10 cellular contexts compared by ENCODE assay signal in genomic region chr12:120684523-120684932, GRCh38. TPM values are rescaled to one million over a fixed set of nuclear protein-coding genes. Genes with fewer than 3 reads are reported as not detected.
DNase-seq lines count a peak whose midpoint lies in the region; ATAC-seq, FAIRE-seq and TF ChIP-seq lines count a peak whose summit lies in the region.
"Had no signal": no experiment of that assay in that cellular context is flagged by ENCODE, and none has a peak within 500 bp of the region (broad histone marks: within the 10 kb centered on the region; RNA-seq: fewer than 3 reads in every experiment).

No MANE protein-coding gene starts in this region.

- H3K9me1 ChIP-seq in K562 (ENCODE audit: control insufficient read depth, insufficient read depth, low read length): no peaks in the 10 kb centered on the region

- peaks cover 11% of the 10 kb centered on the region for H4K20me1 ChIP-seq in K562 (replicated peaks; ENCODE audit: control insufficient read depth, insufficient read depth, low read length)

- DNase-seq in activated T-cell treated with anti-CD3 and anti-CD28 coated beads, Interleukin-2, amount 50 U/mL, for 4 hours: no peak
- DNase-seq in activated T-cell treated with anti-CD3 and anti-CD28 coated beads for 4 hours (no peak), MV-4-11 (lab: John Stamatoyannopoulos, UW) (peak; percentile 88), K562 (ENCODE audit: extremely low read depth in 1 of 4, low spot score in 3 of 4) (no peak), spleen (no peak), DMS53 treated with DMSO at 0.1 percent for 48 hours (lab: John Stamatoyannopoulos, UW; ENCODE audit: unreplicated experiment) (no peak), endodermal cell (no peak)
- DNase-seq: anterior cingulate cortex, NCI-H1436 had no signal

- CTCF ChIA-PET in K562 (lab: Yijun Ruan, JAX; ENCODE audit: low intra/inter-chr PET ratio): no interaction called here

- H3K4me1 Mint-ChIP-seq in activated T-cell treated with anti-CD3 and anti-CD28 coated beads, Interleukin-2, amount 50 U/mL, for 4 hours (ENCODE audit: low read depth): peaks cover 25% of the 10 kb centered on the region
- peaks cover 16% of the 10 kb centered on the region for H3K4me1 Mint-ChIP-seq in endodermal cell

- TF ChIP-seq RAD21 in K562 (CRISPR knock-in tag; conservative IDR thresholded peaks at IDR 0.05 in 1 of 2, IDR thresholded peaks at IDR 0.05 in 1 of 2): no peak

- H3K27ac ChIP-seq in K562 (ENCODE audit: extremely low read depth, low read depth, low read length) (no peak overlapping the region; the same call in 2 of the 3 replicates), spleen (peak overlapping the region in 7 of 8 donors; percentile 6 to 96 (median 92)), endodermal cell (ENCODE audit: low read depth, low read length) (no peak overlapping the region)

- in situ Hi-C loops in K562 (cut with MboI): no loop called here

- H3K79me2 ChIP-seq in K562 (ENCODE audit: control insufficient read depth, insufficient read depth, low read length): peaks cover 27% of the 10 kb centered on the region

- POLR2A ChIA-PET in K562 (lab: Yijun Ruan, JAX): no interaction called here

- no peak for TF ChIP-seq EP300 in K562 (IDR thresholded peaks at IDR 0.05; ENCODE audit: low read length)

- H3K4me1 ChIP-seq in K562 (replicated peaks in 1 of 2; ENCODE audit: control insufficient read depth in 2 of 2, insufficient read depth in 2 of 2, low read length in 2 of 2): peaks cover 10 to 17% of the 10 kb centered on the region in 2 experiments; a peak in 3 of 5 replicates
- peaks cover 28 to 60% (median 52%) of the 10 kb centered on the region in 6 donors for H3K4me1 ChIP-seq in spleen
- no peaks in the 10 kb centered on the region for H3K4me1 ChIP-seq in endodermal cell (ENCODE audit: control insufficient read depth, insufficient read depth, low read length)

- BruUV-seq in K562 (replicated peaks; lab: Mats Ljungman, UMichigan): no TSS peak

- WGBS in K562 (ENCODE audit: insufficient coverage, low coverage, missing lambda C conversion rate): 59% methylated on average over 8 of the region's 8 CpGs
- WGBS in spleen, 5 donors: 57 to 73% (median 60%) methylated on average over 8 of the region's 8 CpGs
- 82 to 86% methylated on average over 7 to 8 of the region's 8 CpGs for WGBS in endodermal cell (ENCODE audit: insufficient coverage in 1 of 2, insufficient read length in 1 of 2), 2 experiments

- H3K27me3 ChIP-seq in K562 (ENCODE audit: control insufficient read depth in 2 of 2, insufficient read depth in 2 of 2, low read length in 2 of 2) (peaks cover 5 to 7% of the 10 kb centered on the region in 2 experiments; a peak in 3 of 5 replicates), spleen (replicated peaks in 1 of 7) (no peaks in the 10 kb centered on the region), endodermal cell (ENCODE audit: control insufficient read depth, insufficient read depth, low read length, poor library complexity, severe bottlenecking) (no peaks in the 10 kb centered on the region)

- no peaks in the 10 kb centered on the region for H3K9me3 Mint-ChIP-seq in activated T-cell treated with anti-CD3 and anti-CD28 coated beads, Interleukin-2, amount 50 U/mL, for 4 hours
- H3K9me3 Mint-ChIP-seq in endodermal cell: no peaks in the 10 kb centered on the region

- H2AFZ ChIP-seq in K562 (ENCODE audit: low read depth, low read length): peak overlapping the region; percentile 19; the same call in 1 of the 2 replicates

- H3K9ac ChIP-seq in K562 (ENCODE audit: insufficient read depth in 1 of 2, low read depth in 2 of 2, low read length in 2 of 2) (no peak overlapping the region), endodermal cell (ENCODE audit: extremely low read depth, low read length, poor library complexity, severe bottlenecking) (no peak overlapping the region)

- intact Hi-C loops in K562 (cut with micrococcal nuclease): no loop called here
- intact Hi-C loops in spleen (cut with DNase I; ENCODE audit: low total_unique reads): no loop called here

- no peak overlapping the region for H3K4me2 ChIP-seq in K562 (ENCODE audit: insufficient read depth, low read length)

- TF ChIP-seq POLR2A in K562 (conservative IDR thresholded peaks at IDR 0.05): no peak
- no peak for TF ChIP-seq POLR2A in spleen (IDR thresholded peaks at IDR 0.05)

- FAIRE-seq in K562 (lab: Jason Lieb, UNC): no peak

- H3K27me3 Mint-ChIP-seq in activated T-cell treated with anti-CD3 and anti-CD28 coated beads, Interleukin-2, amount 50 U/mL, for 4 hours (ENCODE audit: low read depth): no peaks in the 10 kb centered on the region
- no peaks in the 10 kb centered on the region for H3K27me3 Mint-ChIP-seq in endodermal cell (ENCODE audit: insufficient read depth)

- peak overlapping the region; percentile 8 for H3K4me3 Mint-ChIP-seq in activated T-cell treated with anti-CD3 and anti-CD28 coated beads, Interleukin-2, amount 50 U/mL, for 4 hours
- H3K4me3 Mint-ChIP-seq in endodermal cell: no peak overlapping the region

- no peak for TF ChIP-seq CTCF in K562 (IDR thresholded peaks at IDR 0.05 in 2 of 3, conservative IDR thresholded peaks at IDR 0.05 in 1 of 3; ENCODE audit: insufficient read depth in 2 of 3, low read depth in 1 of 3, low read length in 3 of 3)
- TF ChIP-seq CTCF in spleen (IDR thresholded peaks at IDR 0.05 in 8 of 11, conservative IDR thresholded peaks at IDR 0.05 in 3 of 11): no peak
- no peak for TF ChIP-seq CTCF in endodermal cell (conservative IDR thresholded peaks at IDR 0.05)

- ATAC-seq in activated T-cell treated with anti-CD3 and anti-CD28 coated beads, Interleukin-2, amount 50 U/mL, for 4 hours: no peak
- ATAC-seq in K562: no peak
- no peak for ATAC-seq in HG02852 (IDR thresholded peaks at IDR 0.05; ENCODE audit: unreplicated experiment)

- H3K4me3 ChIP-seq in K562 (no peak overlapping the region), spleen (no peak overlapping the region), endodermal cell (ENCODE audit: low read length) (no peak overlapping the region)

- H3K27ac Mint-ChIP-seq in endodermal cell: no peak overlapping the region

- H3K36me3 ChIP-seq in K562 (ENCODE audit: control insufficient read depth, insufficient read depth, low read length) (peaks cover 1% of the 10 kb centered on the region; the same call in 1 of the 3 replicates), spleen (no peaks in the 10 kb centered on the region), endodermal cell (ENCODE audit: control insufficient read depth, insufficient read depth, low read length) (no peaks in the 10 kb centered on the region)

- H3K9me3 ChIP-seq in K562 (replicated peaks; ENCODE audit: control insufficient read depth, insufficient read depth, low read depth, low read length) (no peaks in the 10 kb centered on the region), spleen (no peaks in the 10 kb centered on the region), endodermal cell (ENCODE audit: control insufficient read depth, low read length) (no peaks in the 10 kb centered on the region)

- H3K36me3 Mint-ChIP-seq in activated T-cell treated with anti-CD3 and anti-CD28 coated beads, Interleukin-2, amount 50 U/mL, for 4 hours (ENCODE audit: insufficient read depth): no peaks in the 10 kb centered on the region
- no peaks in the 10 kb centered on the region for H3K36me3 Mint-ChIP-seq in endodermal cell (ENCODE audit: low read depth)

RNA-seq across cellular contexts. Expression of gene MLEC, which starts 2.4 kb away (rescaled TPM):
- total RNA-seq in activated T-cell treated with anti-CD3 and anti-CD28 coated beads, Interleukin-2, amount 50 U/mL, for 4 hours: 100 to 1,000 TPM; 153 to 172 (median 153) TPM
- 88.8 and 90.6 TPM in 2 replicates for total RNA-seq in K562 (2011; cell fraction: chromatin; rRNA removed; ENCODE audit: low replicate concordance)
- 52.4 and 69.7 TPM in 2 replicates for total RNA-seq in K562 (2011; cell fraction: nucleolus; rRNA removed)
- total RNA-seq in K562 (2011; cell fraction: nucleoplasm; rRNA removed): 97.0 and 104 TPM in 2 replicates
- total RNA-seq in K562 (2014; rRNA removed) (57.8 and 63.6 TPM in 2 replicates), K562 (2014; rRNA removed; fragmentation: Illumina TruSeq; extraction: Trizol) (90.7 and 93.1 TPM in 2 replicates), K562 (2015; rRNA removed; fragmentation: Illumina TruSeq; extraction: Trizol) (102 and 108 TPM in 2 replicates), K562 (2021) (92.9 and 104 TPM in 2 replicates), spleen (100 to 1,000 TPM in 1 of 7 donors, 10 to 100 TPM in 6; 60.1 to 117 (median 78.5) TPM), endodermal cell (100 to 1,000 TPM; 188 to 195 TPM)
- polyA plus RNA-seq in K562 (2011; rRNA removed) (40.2 and 51.9 TPM in 2 replicates), K562 (2014; fragmentation: Illumina TruSeq; extraction: Trizol) (73.7 and 94.6 TPM in 2 replicates), K562 (2014; fragmentation: Nextera tagmentation; extraction: Ambion mirVana) (10 to 100 TPM; 18.5 to 20.5 TPM), K562 (2014; rRNA removed) (40.9 and 45.3 TPM in 2 replicates), spleen (10 to 100 TPM in 2 of 3 donors, 1 to 10 TPM in 1; 7.7 to 22.6 (median 10.9) TPM)
- 11.9 and 30.2 TPM in 2 replicates for polyA plus RNA-seq in K562 (2011; cell fraction: cytosol; rRNA removed)
- polyA plus RNA-seq in K562 (2011; cell fraction: nucleus; rRNA removed): 22.8 and 31.1 TPM in 2 replicates
- polyA plus RNA-seq in K562 (2012): 51.4 and 67.7 TPM in 2 replicates
- polyA minus RNA-seq in K562 (2011; rRNA and poly(A)+ RNA removed): 68.4 and 73.2 TPM in 2 replicates
- 40.9 and 51.9 TPM in 2 replicates for polyA minus RNA-seq in K562 (2011; cell fraction: cytosol; rRNA and poly(A)+ RNA removed)
- polyA minus RNA-seq in K562 (2011; cell fraction: nucleus; rRNA and poly(A)+ RNA removed): 6.3 and 17.9 TPM in 2 replicates
- polyA plus RNA-seq in endodermal cell (2013, experiment 1 of 2): 74.9 TPM
- polyA plus RNA-seq in endodermal cell (2013, experiment 2 of 2): 85.2 TPM

RNA-seq across cellular contexts. Expression of gene UNC119B, which starts 25.7 kb away (rescaled TPM):
- total RNA-seq in activated T-cell treated with anti-CD3 and anti-CD28 coated beads, Interleukin-2, amount 50 U/mL, for 4 hours: 10 to 100 TPM; 17.0 to 20.4 (median 17.0) TPM
- 18.7 and 28.7 TPM in 2 replicates for total RNA-seq in K562 (2011; cell fraction: chromatin; rRNA removed; ENCODE audit: low replicate concordance)
- 23.0 and 27.2 TPM in 2 replicates for total RNA-seq in K562 (2011; cell fraction: nucleolus; rRNA removed)
- 21.1 and 23.8 TPM in 2 replicates for total RNA-seq in K562 (2011; cell fraction: nucleoplasm; rRNA removed)
- 14.6 and 15.1 TPM in 2 replicates for total RNA-seq in K562 (2014; rRNA removed)
- total RNA-seq in K562 (2014; rRNA removed; fragmentation: Illumina TruSeq; extraction: Trizol): 11.9 and 13.8 TPM in 2 replicates
- 9.2 and 9.3 TPM in 2 replicates for total RNA-seq in K562 (2015; rRNA removed; fragmentation: Illumina TruSeq; extraction: Trizol)
- total RNA-seq in K562 (2021): 22.2 and 25.0 TPM in 2 replicates
- polyA plus RNA-seq in K562 (2011; rRNA removed): 26.5 and 34.5 TPM in 2 replicates
- polyA plus RNA-seq in K562 (2011; cell fraction: cytosol; rRNA removed): 23.8 and 27.8 TPM in 2 replicates
- 28.8 and 32.2 TPM in 2 replicates for polyA plus RNA-seq in K562 (2011; cell fraction: nucleus; rRNA removed)
- polyA plus RNA-seq in K562 (2012): 17.9 and 20.1 TPM in 2 replicates
- 16.5 and 19.5 TPM in 2 replicates for polyA plus RNA-seq in K562 (2014; fragmentation: Illumina TruSeq; extraction: Trizol)
- 1 to 10 TPM; 4.0 to 6.5 TPM for polyA plus RNA-seq in K562 (2014; fragmentation: Nextera tagmentation; extraction: Ambion mirVana)
- polyA plus RNA-seq in K562 (2014; rRNA removed): 20.2 and 21.6 TPM in 2 replicates
- polyA minus RNA-seq in K562 (2011; rRNA and poly(A)+ RNA removed): 28.0 and 45.8 TPM in 2 replicates
- polyA minus RNA-seq in K562 (2011; cell fraction: cytosol; rRNA and poly(A)+ RNA removed): 13.2 and 21.8 TPM in 2 replicates
- 17.6 and 18.5 TPM in 2 replicates for polyA minus RNA-seq in K562 (2011; cell fraction: nucleus; rRNA and poly(A)+ RNA removed)
- total RNA-seq in spleen: 10 to 100 TPM; 13.0 to 32.2 (median 29.8) TPM
- 10 to 100 TPM in 1 of 3 donors, 1 to 10 TPM in 2; 5.5 to 17.3 (median 8.1) TPM for polyA plus RNA-seq in spleen
- total RNA-seq in endodermal cell: 10 to 100 TPM; 52.8 to 60.7 TPM
- 51.5 TPM for polyA plus RNA-seq in endodermal cell (2013, experiment 1 of 2)
- polyA plus RNA-seq in endodermal cell (2013, experiment 2 of 2): 48.1 TPM

RNA-seq across cellular contexts. Expression of gene ACADS, which starts 41.1 kb away (rescaled TPM):
- 10 to 100 TPM; 13.3 to 13.8 (median 13.3) TPM for total RNA-seq in activated T-cell treated with anti-CD3 and anti-CD28 coated beads, Interleukin-2, amount 50 U/mL, for 4 hours
- total RNA-seq in K562 (2011; cell fraction: chromatin; rRNA removed; ENCODE audit: low replicate concordance): 6.2 and 32.9 TPM in 2 replicates
- 34.2 and 46.8 TPM in 2 replicates for total RNA-seq in K562 (2011; cell fraction: nucleolus; rRNA removed)
- 17.8 and 18.3 TPM in 2 replicates for total RNA-seq in K562 (2011; cell fraction: nucleoplasm; rRNA removed)
- total RNA-seq in K562 (2014; rRNA removed) (20.2 and 20.3 TPM in 2 replicates), K562 (2014; rRNA removed; fragmentation: Illumina TruSeq; extraction: Trizol) (2.1 and 3.1 TPM in 2 replicates), K562 (2015; rRNA removed; fragmentation: Illumina TruSeq; extraction: Trizol) (8.8 and 9.0 TPM in 2 replicates), K562 (2021) (17.2 and 18.5 TPM in 2 replicates), spleen (10 to 100 TPM; 21.4 to 55.1 (median 35.1) TPM), endodermal cell (1 to 10 TPM; 8.0 to 9.2 TPM)
- polyA plus RNA-seq in K562 (2011; rRNA removed) (13.6 and 14.1 TPM in 2 replicates), K562 (2014; fragmentation: Illumina TruSeq; extraction: Trizol) (3.3 and 8.3 TPM in 2 replicates), K562 (2014; fragmentation: Nextera tagmentation; extraction: Ambion mirVana) (under 1 TPM; 0.06 to 0.14 TPM), K562 (2014; rRNA removed) (18.3 and 20.3 TPM in 2 replicates), spleen (10 to 100 TPM; 21.2 to 66.4 (median 40.1) TPM)
- 15.7 and 34.6 TPM in 2 replicates for polyA plus RNA-seq in K562 (2011; cell fraction: cytosol; rRNA removed)
- polyA plus RNA-seq in K562 (2011; cell fraction: nucleus; rRNA removed): 34.9 and 56.3 TPM in 2 replicates
- polyA plus RNA-seq in K562 (2012): 10.1 and 22.2 TPM in 2 replicates
- polyA minus RNA-seq in K562 (2011; rRNA and poly(A)+ RNA removed): 2.3 and 3.0 TPM in 2 replicates
- polyA minus RNA-seq in K562 (2011; cell fraction: cytosol; rRNA and poly(A)+ RNA removed): 10.6 and 11.6 TPM in 2 replicates
- 11.1 and 14.4 TPM in 2 replicates for polyA minus RNA-seq in K562 (2011; cell fraction: nucleus; rRNA and poly(A)+ RNA removed)
- polyA plus RNA-seq in endodermal cell (2013, experiment 1 of 2): 6.9 TPM
- polyA plus RNA-seq in endodermal cell (2013, experiment 2 of 2): 5.5 TPM

RNA-seq across cellular contexts. Expression of gene CABP1, which starts 44.1 kb away (rescaled TPM):
- under 1 TPM in 2 of 3 donors, not detected in 1; 0.18 to 0.26 TPM for total RNA-seq in activated T-cell treated with anti-CD3 and anti-CD28 coated beads, Interleukin-2, amount 50 U/mL, for 4 hours
- 0.16 TPM in 1 of 2 replicates, not detected in the other for total RNA-seq in K562 (2011; cell fraction: chromatin; rRNA removed; ENCODE audit: low replicate concordance)
- 0.67 TPM in 1 of 2 replicates, not detected in the other for total RNA-seq in K562 (2011; cell fraction: nucleolus; rRNA removed)
- 0.15 TPM in 1 of 2 replicates, not detected in the other for total RNA-seq in K562 (2011; cell fraction: nucleoplasm; rRNA removed)
- total RNA-seq in K562 (2014; rRNA removed) (not detected in 2 replicates), K562 (2014; rRNA removed; fragmentation: Illumina TruSeq; extraction: Trizol) (not detected in 2 replicates), K562 (2015; rRNA removed; fragmentation: Illumina TruSeq; extraction: Trizol) (not detected in 2 replicates), K562 (2021) (not detected in 2 replicates), spleen (1 to 10 TPM in 1 of 7 donors, under 1 TPM in 5, not detected in 1; 0.27 to 1.2 (median 0.60) TPM), endodermal cell (under 1 TPM; 0.29 to 0.86 TPM)
- polyA plus RNA-seq in K562 (2011; rRNA removed) (not detected in 2 replicates), K562 (2014; fragmentation: Illumina TruSeq; extraction: Trizol) (not detected in 2 replicates), K562 (2014; fragmentation: Nextera tagmentation; extraction: Ambion mirVana) (not detected), K562 (2014; rRNA removed) (not detected in 2 replicates), spleen (1 to 10 TPM in 1 of 3 donors, under 1 TPM in 2; 0.49 to 2.8 (median 0.57) TPM)
- 0.04 TPM in 1 of 2 replicates, not detected in the other for polyA plus RNA-seq in K562 (2011; cell fraction: cytosol; rRNA removed)
- not detected in 2 replicates for polyA plus RNA-seq in K562 (2011; cell fraction: nucleus; rRNA removed)
- polyA plus RNA-seq in K562 (2012): 0.07 TPM in 1 of 2 replicates, not detected in the other
- not detected in 2 replicates for polyA minus RNA-seq in K562 (2011; rRNA and poly(A)+ RNA removed)
- polyA minus RNA-seq in K562 (2011; cell fraction: cytosol; rRNA and poly(A)+ RNA removed): not detected in 2 replicates
- not detected in 2 replicates for polyA minus RNA-seq in K562 (2011; cell fraction: nucleus; rRNA and poly(A)+ RNA removed)
- 0.93 TPM for polyA plus RNA-seq in endodermal cell (2013, experiment 1 of 2)
- 1.2 TPM for polyA plus RNA-seq in endodermal cell (2013, experiment 2 of 2)

Comparison
In these comparisons a context has a peak if more than half of its experiments do, and no peak if none do; other contexts are left out.
1. H3K27ac ChIP-seq: peak in spleen (7 of 8); none in K562 (single experiment) and endodermal cell (single experiment).